In the genomic region with DNA sequence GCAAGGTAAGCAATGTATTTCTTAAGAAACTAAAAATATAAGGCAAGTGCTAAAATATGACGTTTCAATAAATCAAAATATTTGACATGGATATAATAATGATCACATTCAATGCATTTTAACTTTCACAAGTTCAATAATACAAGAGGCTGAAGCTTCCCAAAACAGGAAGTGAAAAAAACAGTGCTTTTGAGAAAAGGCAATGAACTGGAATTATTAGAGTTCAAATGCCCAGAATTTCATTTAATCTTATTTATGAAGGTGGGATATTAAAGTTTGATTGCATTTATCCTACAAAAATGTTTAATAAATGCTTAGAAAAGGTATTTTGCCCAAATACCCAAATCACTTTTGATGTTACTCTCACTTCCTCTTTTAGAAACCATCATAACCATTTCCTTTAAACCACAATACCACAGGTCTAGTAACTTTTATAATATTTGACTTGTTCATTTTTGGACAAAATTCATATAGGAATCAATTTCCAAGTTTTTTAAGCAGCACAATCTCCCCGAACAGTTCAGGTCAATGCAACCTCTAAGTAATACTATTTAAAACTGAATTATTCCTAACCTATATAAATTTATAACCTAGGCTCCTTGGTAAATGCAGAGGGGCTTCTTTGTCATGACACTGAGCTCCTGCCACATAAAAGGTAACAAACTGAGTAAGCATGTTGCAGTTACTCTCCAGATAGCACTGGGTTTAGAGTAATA, we compare ENCODE assay signal across 8 cellular contexts. TPM values are rescaled to one million over a fixed set of nuclear protein-coding genes. Genes with fewer than 3 reads are reported as not detected.
DNase-seq lines count a peak whose midpoint lies in the region; ATAC-seq, FAIRE-seq and TF ChIP-seq lines count a peak whose summit lies in the region.

No MANE protein-coding gene starts in this region.

- in situ Hi-C loops in gastrocnemius medialis (cut with MboI; ENCODE audit: low sequenced_read_pairs in 4 of 4) (no loop called here), G401 (cut with HindIII; ENCODE audit: low sequenced_read_pairs) (no loop called here)

- no peak for TF ChIP-seq EP300 in H1 (IDR thresholded peaks at IDR 0.05; ENCODE audit: borderline replicate concordance in 1 of 2, low read depth in 2 of 2, low read length in 2 of 2)

- H3K27ac ChIP-seq in H1 (ENCODE audit: low read depth, low read length) (no peak overlapping the region), gastrocnemius medialis (peak overlapping the region; percentile 96 to 99 (median 97))

- no peak overlapping the region for H2BK5ac ChIP-seq in H1 (ENCODE audit: low read depth, low read length)

- peak overlapping the region; percentile 9 for H3K4me2 ChIP-seq in Loucy (ENCODE audit: low read depth, low read length, poor library complexity, severe bottlenecking)
- H3K4me2 ChIP-seq in H1 (ENCODE audit: insufficient read depth in 1 of 2, low read depth in 2 of 2, low read length in 2 of 2) = peak overlapping the region; percentile 68 to 74

- no peak overlapping the region for H3K4me3 ChIP-seq in Loucy (ENCODE audit: low read length, poor library complexity, severe bottlenecking)
- H3K4me3 ChIP-seq in H1 (ENCODE audit: extremely low read depth in 1 of 4, insufficient read depth in 2 of 4, low read depth in 3 of 4, low read length in 4 of 4) = peak overlapping the region; percentile 26 to 96 (median 90); a peak in 7 of 8 replicates
- H3K4me3 ChIP-seq in gastrocnemius medialis = peak overlapping the region; percentile 61 to 87 (median 78)

- H3K27me3 ChIP-seq in Loucy (ENCODE audit: insufficient read depth, low read length, poor library complexity, severe bottlenecking) (peaks cover 32% of the 10 kb centered on the region), H1 (replicated peaks in 1 of 4; ENCODE audit: control insufficient read depth in 3 of 4, extremely low read depth in 1 of 4, insufficient read depth in 3 of 4, low read length in 3 of 4) (no peaks in the 10 kb centered on the region), gastrocnemius medialis (no peaks in the 10 kb centered on the region)

- POLR2A ChIA-PET in H1 (lab: Charles Lee; ENCODE audit: partially characterized antibody) = interaction anchor here (0.8 to 1.6 kb wide), 2 partner anchors 14 to 19 kb away, joined by 3 to 7 read pairs; no protein-coding TSS in a partner anchor

- H3F3A ChIP-seq in Loucy (ENCODE audit: low read depth) = no peaks in the 10 kb centered on the region

- intact Hi-C loops in gastrocnemius medialis (cut with DNase I; ENCODE audit: low total_unique reads) = loop anchor here (5.0 to 10.0 kb wide), 3 partner anchors 171 to 1144 kb away; a partner anchor contains a TSS

- H4K5ac ChIP-seq in H1 (ENCODE audit: insufficient read length, low read depth, low read length) = no peak overlapping the region

- DNase-seq in H1 (ENCODE audit: low read depth in 1 of 2, low spot score in 2 of 2) (no peak), gastrocnemius medialis (no peak), activated gamma-delta T cell (lab: John Stamatoyannopoulos, UW) (no peak), G401 (ENCODE audit: low spot score) (no peak), NCI-H1092 (lab: John Stamatoyannopoulos, UW) (no peak)

- no peak overlapping the region for H2AK5ac ChIP-seq in H1 (ENCODE audit: low read depth, low read length)

- no peak overlapping the region for H4K8ac ChIP-seq in H1 (ENCODE audit: extremely low read depth, insufficient read depth, low read length)

- H3K4me1 ChIP-seq in Loucy (ENCODE audit: insufficient read depth, low read length, poor library complexity, severe bottlenecking) = peaks cover 2% of the 10 kb centered on the region
- peaks cover 0 to 3% (median 1%) of the 10 kb centered on the region in 4 experiments; a peak in 3 of 7 replicates for H3K4me1 ChIP-seq in H1 (replicated peaks in 1 of 4; ENCODE audit: control insufficient read depth in 3 of 4, insufficient read depth in 4 of 4, low read length in 3 of 4)
- peaks cover 58 to 62% of the 10 kb centered on the region in 2 donors for H3K4me1 ChIP-seq in gastrocnemius medialis

- no peak overlapping the region for H2BK120ac ChIP-seq in H1 (replicated peaks; ENCODE audit: low read depth, low read length)

- no peak overlapping the region for H2BK15ac ChIP-seq in H1 (ENCODE audit: low read length)

- ATAC-seq in GM18505 (IDR thresholded peaks at IDR 0.05; ENCODE audit: unreplicated experiment) (peak; percentile 40), GM21786 (IDR thresholded peaks at IDR 0.05; ENCODE audit: unreplicated experiment) (peak; percentile 53), gastrocnemius medialis (no peak)

- WGBS in H1 (ENCODE audit: extremely low coverage in 1 of 2, insufficient coverage in 1 of 2, insufficient read length in 1 of 2, insufficient replicate concordance in 2 of 2, low coverage in 1 of 2, low lambda C conversion rate in 2 of 2, missing lambda C conversion rate in 1 of 2), 2 experiments = 25% methylated on average over 2 of the region's 2 CpGs; no CpG with 5 or more reads in 1 of the 2 experiments

- H2AFZ ChIP-seq in Loucy (ENCODE audit: low read length) (no peak overlapping the region), H1 (ENCODE audit: low read length) (no peak overlapping the region)

- no peak overlapping the region for H3K18ac ChIP-seq in H1 (ENCODE audit: extremely low read depth, low read length)

- CTCF ChIA-PET in H1 (lab: Charles Lee; ENCODE audit: partially characterized antibody) = interaction anchor here (0.6 to 2.5 kb wide), 2 partner anchors 10 to 369 kb away, joined by 3 to 13 read pairs; no protein-coding TSS in a partner anchor

- no peak overlapping the region for H4K91ac ChIP-seq in H1 (replicated peaks; ENCODE audit: insufficient read length, low read length)

- H3K79me2 ChIP-seq in Loucy (ENCODE audit: insufficient read depth, low read length) (no peaks in the 10 kb centered on the region), H1 (ENCODE audit: control insufficient read depth in 1 of 2, insufficient read depth in 2 of 2, low read length in 2 of 2) (peaks cover 34 to 65% of the 10 kb centered on the region in 2 experiments)

- FAIRE-seq in H1 (lab: Jason Lieb, UNC) = no peak

- no peak overlapping the region for H3K14ac ChIP-seq in H1 (ENCODE audit: insufficient read length)

- H3K9me3 ChIP-seq in Loucy (ENCODE audit: insufficient read depth, low read depth, low read length) (no peaks in the 10 kb centered on the region), H1 (ENCODE audit: insufficient read depth in 2 of 2, low read depth in 1 of 2, low read length in 1 of 2) (no peaks in the 10 kb centered on the region), gastrocnemius medialis (no peaks in the 10 kb centered on the region)

- TF ChIP-seq CTCF in Loucy (conservative IDR thresholded peaks at IDR 0.05; ENCODE audit: low read length) = no peak
- no peak for TF ChIP-seq CTCF in H1 (IDR thresholded peaks at IDR 0.05; ENCODE audit: control extremely low read depth in 1 of 3, insufficient read depth in 1 of 3, low read depth in 1 of 3, low read length in 3 of 3)
- no peak for TF ChIP-seq CTCF in gastrocnemius medialis (IDR thresholded peaks at IDR 0.05 in 4 of 5, conservative IDR thresholded peaks at IDR 0.05 in 1 of 5)

- TF ChIP-seq RAD21 in H1 (IDR thresholded peaks at IDR 0.05 in 1 of 2, conservative IDR thresholded peaks at IDR 0.05 in 1 of 2; ENCODE audit: low read depth in 2 of 2, low read length in 2 of 2) = no peak

- no peak overlapping the region for H2BK12ac ChIP-seq in H1 (ENCODE audit: low read depth, low read length)

- H3K23me2 ChIP-seq in H1 (ENCODE audit: low read depth, low read length) = peaks cover 6% of the 10 kb centered on the region; the same call in 1 of the 2 replicates

- no peak overlapping the region for H2BK20ac ChIP-seq in H1 (ENCODE audit: low read length)

- no peak overlapping the region for H3K56ac ChIP-seq in H1 (replicated peaks; ENCODE audit: insufficient read length, low read depth, low read length)

- no peak overlapping the region for H3K9ac ChIP-seq in Loucy (ENCODE audit: low read depth, low read length, poor library complexity, severe bottlenecking)
- H3K9ac ChIP-seq in H1 (replicated peaks in 1 of 4; ENCODE audit: extremely low read depth in 1 of 4, low read depth in 3 of 4, low read length in 3 of 4) = peak overlapping the region in 2 of 4 experiments; percentile 43 to 61; a peak in 1 of 7 replicates

- H3K79me1 ChIP-seq in H1 (ENCODE audit: low read depth, low read length) = no peaks in the 10 kb centered on the region

- H3K9me2 ChIP-seq in Loucy (replicated peaks; ENCODE audit: low read depth, low read length) = no peaks in the 10 kb centered on the region

- TF ChIP-seq POLR2A in GM18505 (IDR thresholded peaks at IDR 0.05; ENCODE audit: borderline replicate concordance, extremely low read depth, insufficient read depth, insufficient read length) (no peak), H1 (IDR thresholded peaks at IDR 0.05; ENCODE audit: control extremely low read depth in 1 of 2, low read depth in 2 of 2, low read length in 2 of 2) (no peak), gastrocnemius medialis (IDR thresholded peaks at IDR 0.05) (no peak)

- H3K23ac ChIP-seq in H1 (ENCODE audit: insufficient read length) = no peak overlapping the region

- no peak overlapping the region for H3K4ac ChIP-seq in H1 (replicated peaks; ENCODE audit: insufficient read length, low read depth, low read length)

- H4K20me1 ChIP-seq in Loucy (ENCODE audit: insufficient read depth, low read length, poor library complexity, severe bottlenecking) (no peaks in the 10 kb centered on the region), H1 (replicated peaks in 1 of 2; ENCODE audit: control insufficient read depth in 1 of 2, insufficient read depth in 2 of 2, low read length in 2 of 2) (peaks cover 4 to 9% of the 10 kb centered on the region in 2 experiments)

- H3K36me3 ChIP-seq in Loucy (ENCODE audit: insufficient read depth, low read length) (no peaks in the 10 kb centered on the region), H1 (ENCODE audit: control insufficient read depth in 2 of 4, insufficient read depth in 4 of 4, low read length in 3 of 4) (no peaks in the 10 kb centered on the region), gastrocnemius medialis (no peaks in the 10 kb centered on the region)

RNA-seq across cellular contexts. Expression of a gene that starts 2.1 kb away (rescaled TPM):
- total RNA-seq in H1 (2021; fragmentation: NEBNext Ultra II Directional; extraction: Animal tissue kit (Norgen Biotek cat#: 25700)) = 153 and 173 TPM in 2 replicates
- 48.5 and 90.8 TPM in 2 replicates for polyA plus RNA-seq in H1 (2011; rRNA removed)
- polyA plus RNA-seq in H1 (2011; cell fraction: cytosol; rRNA removed) = 86.9 TPM
- polyA plus RNA-seq in H1 (2011; cell fraction: nucleus; rRNA removed) = 26.9 TPM
- polyA plus RNA-seq in H1 (2012, experiment 1 of 2) = 70.8 to 102 TPM (median 91.1 TPM) in 4 replicates
- 7.8 TPM for polyA plus RNA-seq in H1 (2012, experiment 2 of 2)
- polyA plus RNA-seq in H1 (2013, experiment 1 of 2) = 71.3 TPM
- 74.7 TPM for polyA plus RNA-seq in H1 (2013, experiment 2 of 2)
- 126 and 193 TPM in 2 replicates for polyA minus RNA-seq in H1 (2011; rRNA and poly(A)+ RNA removed)
- polyA minus RNA-seq in H1 (2011; cell fraction: cytosol; rRNA and poly(A)+ RNA removed) = 68.0 TPM
- polyA minus RNA-seq in H1 (2011; cell fraction: nucleus; rRNA and poly(A)+ RNA removed) = 138 TPM
- 100 to 1,000 TPM; 152 to 303 (median 168) TPM for total RNA-seq in gastrocnemius medialis
- total RNA-seq in G401 (2014; rRNA removed; shearing (Covaris generic)) = 116 and 163 TPM in 2 replicates

RNA-seq across cellular contexts. Expression of a gene that starts 42.4 kb away (rescaled TPM):
- 2.1 and 2.3 TPM in 2 replicates for total RNA-seq in H1 (2021; fragmentation: NEBNext Ultra II Directional; extraction: Animal tissue kit (Norgen Biotek cat#: 25700))
- 0.53 and 0.73 TPM in 2 replicates for polyA plus RNA-seq in H1 (2011; rRNA removed)
- polyA plus RNA-seq in H1 (2011; cell fraction: cytosol; rRNA removed) = 0.71 TPM
- polyA plus RNA-seq in H1 (2011; cell fraction: nucleus; rRNA removed) = 1.1 TPM
- 0.42 to 1.7 TPM (median 0.61 TPM) in 4 replicates for polyA plus RNA-seq in H1 (2012, experiment 1 of 2)
- polyA plus RNA-seq in H1 (2012, experiment 2 of 2) = 0.09 TPM
- polyA plus RNA-seq in H1 (2013, experiment 1 of 2) = 0.91 TPM
- polyA plus RNA-seq in H1 (2013, experiment 2 of 2) = 0.74 TPM
- 1.3 and 1.5 TPM in 2 replicates for polyA minus RNA-seq in H1 (2011; rRNA and poly(A)+ RNA removed)
- polyA minus RNA-seq in H1 (2011; cell fraction: cytosol; rRNA and poly(A)+ RNA removed) = 0.81 TPM
- polyA minus RNA-seq in H1 (2011; cell fraction: nucleus; rRNA and poly(A)+ RNA removed) = 2.2 TPM
- total RNA-seq in gastrocnemius medialis = 1 to 10 TPM in 3 of 4 donors, under 1 TPM in 1; 0.47 to 5.9 (median 2.1) TPM
- 3.4 and 4.6 TPM in 2 replicates for total RNA-seq in G401 (2014; rRNA removed; shearing (Covaris generic))

Comparison
In these comparisons a context has a peak if more than half of its experiments do, and no peak if none do; other contexts are left out.
1. ATAC-seq: peak in GM18505 (single experiment) and GM21786 (single experiment); none in gastrocnemius medialis (0 of 2).